Comparison of ENCODE assay signal across 33 cellular contexts in genomic region chr10:96263173-96263572, GRCh38. TPM values are rescaled to one million over a fixed set of nuclear protein-coding genes. Genes with fewer than 3 reads are reported as not detected.
DNase-seq lines count a peak whose midpoint lies in the region; ATAC-seq and TF ChIP-seq lines count a peak whose summit lies in the region.
"Had no signal": no experiment of that assay in that cellular context is flagged by ENCODE, and none has a peak within 500 bp of the region (broad histone marks: within the 10 kb centered on the region; RNA-seq: fewer than 3 reads in every experiment).

No MANE protein-coding gene starts in this region.

- H3K27ac ChIP-seq in OCI-LY7 (ENCODE audit: low read depth, low read length, poor library complexity, severe bottlenecking): peak overlapping the region; percentile 23
- peak overlapping the region; percentile 36 to 72 (median 70) for H3K27ac ChIP-seq in transverse colon
- H3K27ac ChIP-seq: WERI-Rb-1 had no signal

- no peaks in the 10 kb centered on the region for H3K27me3 ChIP-seq in transverse colon
- H3K27me3 ChIP-seq: MG63 had no signal

- H3K79me2 ChIP-seq in OCI-LY7 (ENCODE audit: insufficient read depth, low read depth, low read length): peaks cover 100% of the 10 kb centered on the region

- H4K20me1 ChIP-seq in OCI-LY7 (ENCODE audit: insufficient read depth, low read length): peaks cover 38% of the 10 kb centered on the region; the same call in 1 of the 2 replicates

- DNase-seq in NCI-H1694 treated with DMSO at 0.1 percent for 48 hours (lab: John Stamatoyannopoulos, UW): peak; percentile 11
- no peak for DNase-seq in NCI-H1694 (lab: John Stamatoyannopoulos, UW)
- no peak for DNase-seq in OCI-LY7 (ENCODE audit: low spot score)
- no peak for DNase-seq in memory B cell (ENCODE audit: low spot score in 2 of 2)
- no peak for DNase-seq in transverse colon
- DNase-seq in activated gamma-delta T cell treated with Interleukin-2 at 50 U/mL for 16 hours: no peak
- no peak for DNase-seq in HUDEP-2 (lab: John Stamatoyannopoulos, UW; ENCODE audit: unreplicated experiment in 76 of 76)
- DNase-seq: 8988T; activated CD4-positive, alpha-beta T cell treated with anti-CD3 and anti-CD28 coated beads, Interleukin-2, amount 10 ng/mL, durations not matched to agents 24 days and 14 days; activated T-cell treated with anti-CD3 and anti-CD28 coated beads, Interleukin-2, amount 50 U/mL, for 24 hours; CD4-positive, alpha-beta T cell; MG63; naive thymus-derived CD4-positive, alpha-beta T cell; NCI-H1417; NCI-H510A treated with DMSO at 0.1 percent for 48 hours; NK-92 treated with Interleukin-12 subunit alpha and Interleukin-12 subunit beta, amount 100 ng/mL, for 24 hours; SIG-M5; small intestine; stimulated activated CD4-positive, alpha-beta T cell treated with anti-CD3 and anti-CD28 coated beads, Interleukin-1b, Interleukin-23, amount 100 ng/mL, for 48 hours; stimulated activated CD8-positive, alpha-beta memory T cell treated with anti-CD3 and anti-CD28 coated beads, Interleukin-4, amount 100 ng/mL, for 48 hours; SW 1271; T-helper 9 cell; WERI-Rb-1 had no signal

- peak overlapping the region; percentile 88 for H3K27ac Mint-ChIP-seq in memory B cell
- H3K27ac Mint-ChIP-seq: activated CD4-positive, alpha-beta T cell treated with anti-CD3 and anti-CD28 coated beads, Interleukin-2, amount 10 ng/mL, durations not matched to agents 24 days and 14 days; activated T-cell treated with anti-CD3 and anti-CD28 coated beads, Interleukin-2, amount 50 U/mL, for 24 hours; CD4-positive, alpha-beta T cell had no signal

- POLR2A ChIA-PET in OCI-LY7 (lab: Charles Lee): interaction anchor here (0.7 to 1.5 kb wide), 5 partner anchors 13 to 39 kb away, joined by 3 read pairs; no protein-coding TSS in a partner anchor

- ATAC-seq in memory B cell (ENCODE audit: low read depth): no peak
- no peak for ATAC-seq in HG03095 (IDR thresholded peaks at IDR 0.05; ENCODE audit: unreplicated experiment)
- ATAC-seq: K562; left lobe of liver; naive thymus-derived CD4-positive, alpha-beta T cell had no signal

- in situ Hi-C loops in transverse colon (cut with MboI; ENCODE audit: low pct_ligation_motif_present in 1 of 4, low pct_unique_long_range_greater_than_20kb in 1 of 4, low sequenced_read_pairs in 3 of 4): no loop called here

- CTCF ChIA-PET in OCI-LY7 (lab: Charles Lee; ENCODE audit: unreplicated experiment): interaction anchor here (0.5 kb wide), 1 partner anchor 33 kb away, joined by 4 read pairs; no protein-coding TSS in a partner anchor

- peaks cover 32% of the 10 kb centered on the region for H3K36me3 Mint-ChIP-seq in memory B cell
- H3K36me3 Mint-ChIP-seq: naive thymus-derived CD4-positive, alpha-beta T cell had no signal

- H3K4me2 ChIP-seq in OCI-LY7 (ENCODE audit: low read length): peak overlapping the region; percentile 50

- H3K4me1 ChIP-seq in OCI-LY7 (ENCODE audit: insufficient read depth, low read length, poor library complexity, severe bottlenecking): peaks cover 97% of the 10 kb centered on the region
- H3K4me1 ChIP-seq in transverse colon: peaks cover 6 to 61% (median 36%) of the 10 kb centered on the region in 4 donors
- H3K4me1 ChIP-seq: HAP-1 had no signal

- H2AFZ ChIP-seq in OCI-LY7 (ENCODE audit: low read length): no peak overlapping the region

- TF ChIP-seq POLR2A in transverse colon (IDR thresholded peaks at IDR 0.05): no peak

- H3K9me3 ChIP-seq in OCI-LY7 (ENCODE audit: low read length): no peaks in the 10 kb centered on the region
- H3K9me3 ChIP-seq in transverse colon: no peaks in the 10 kb centered on the region
- H3K9me3 ChIP-seq: HAP-1, MG63 had no signal

- TF ChIP-seq CTCF in OCI-LY7 (conservative IDR thresholded peaks at IDR 0.05; ENCODE audit: low read length): no peak
- TF ChIP-seq CTCF in transverse colon (IDR thresholded peaks at IDR 0.05): no peak

- no peaks in the 10 kb centered on the region for H3K27me3 Mint-ChIP-seq in memory B cell
- H3K27me3 Mint-ChIP-seq: activated T-cell treated with anti-CD3 and anti-CD28 coated beads, Interleukin-2, amount 50 U/mL, for 24 hours had no signal

- H3K36me3 ChIP-seq in OCI-LY7 (ENCODE audit: insufficient read depth, low read length) (peaks cover 97% of the 10 kb centered on the region), transverse colon (no peaks in the 10 kb centered on the region)
- H3K36me3 ChIP-seq: HAP-1, MG63, WERI-Rb-1 had no signal

- no peaks in the 10 kb centered on the region for H3K9me2 ChIP-seq in OCI-LY7 (ENCODE audit: insufficient read depth, low read length)

- intact Hi-C loops in OCI-LY7 (cut with micrococcal nuclease; ENCODE audit: unreplicated experiment) (no loop called here), transverse colon (cut with DNase I; ENCODE audit: low total_unique reads) (no loop called here)

- H3K4me3 ChIP-seq in OCI-LY7 (ENCODE audit: low read depth, low read length, poor library complexity, severe bottlenecking) (no peak overlapping the region), transverse colon (no peak overlapping the region)
- H3K4me3 ChIP-seq: HAP-1, K562, MG63 had no signal

- H3K4me1 Mint-ChIP-seq in memory B cell: peaks cover 66% of the 10 kb centered on the region
- H3K4me1 Mint-ChIP-seq: central memory CD8-positive, alpha-beta T cell had no signal

- TF ChIP-seq EP300 in transverse colon (IDR thresholded peaks at IDR 0.05; ENCODE audit: low read depth): no peak

- no peaks in the 10 kb centered on the region for H3K9me3 Mint-ChIP-seq in memory B cell
- H3K9me3 Mint-ChIP-seq: activated CD4-positive, alpha-beta T cell treated with anti-CD3 and anti-CD28 coated beads, Interleukin-2, amount 10 ng/mL, durations not matched to agents 24 days and 14 days; activated T-cell treated with anti-CD3 and anti-CD28 coated beads, Interleukin-2, amount 50 U/mL, for 24 hours; CD4-positive, alpha-beta T cell; central memory CD8-positive, alpha-beta T cell; naive thymus-derived CD4-positive, alpha-beta T cell had no signal

- BruUV-seq in OCI-LY7 (replicated peaks; lab: Mats Ljungman, UMichigan): no TSS peak

- peak overlapping the region; percentile 68 for H3K4me3 Mint-ChIP-seq in memory B cell
- H3K4me3 Mint-ChIP-seq: activated CD4-positive, alpha-beta T cell treated with anti-CD3 and anti-CD28 coated beads, Interleukin-2, amount 10 ng/mL, durations not matched to agents 24 days and 14 days; activated T-cell treated with anti-CD3 and anti-CD28 coated beads, Interleukin-2, amount 50 U/mL, for 24 hours; CD4-positive, alpha-beta T cell; central memory CD8-positive, alpha-beta T cell; naive thymus-derived CD4-positive, alpha-beta T cell had no signal

- WGBS in transverse colon (ENCODE audit: low coverage in 1 of 2), 2 donors: 64% methylated on average over 5 of the region's 5 CpGs; no CpG with 5 or more reads in 1 of the 2 donors

RNA-seq across cellular contexts. Expression of gene BLNK, which starts 8.2 kb away (rescaled TPM):
- total RNA-seq in OCI-LY7 (2014; rRNA removed; shearing (Covaris generic)): 78.0 and 113 TPM in 2 replicates
- total RNA-seq in OCI-LY7 (2022) (182 and 201 TPM in 2 replicates), transverse colon (10 to 100 TPM in 2 of 4 donors, 1 to 10 TPM in 2; 5.6 to 21.8 (median 12.0) TPM)
- total RNA-seq: activated CD4-positive, alpha-beta T cell treated with anti-CD3 and anti-CD28 coated beads, Interleukin-2, amount 10 ng/mL, durations not matched to agents 24 days and 14 days; CD4-positive, alpha-beta T cell; glomerular endothelial cell; K562 had no signal

RNA-seq across cellular contexts. Expression of gene DNTT, which starts 41.1 kb away (rescaled TPM):
- 0.16 TPM in 1 of 2 replicates, not detected in the other for total RNA-seq in OCI-LY7 (2014; rRNA removed; shearing (Covaris generic))
- 0.18 and 0.32 TPM in 2 replicates for total RNA-seq in OCI-LY7 (2022)
- total RNA-seq in transverse colon: not detected
- total RNA-seq: activated CD4-positive, alpha-beta T cell treated with anti-CD3 and anti-CD28 coated beads, Interleukin-2, amount 10 ng/mL, durations not matched to agents 24 days and 14 days; glomerular endothelial cell; HT-29; K562; left lobe of liver; mesenteric fat pad; omental fat pad; renal cortical epithelial cell had no signal
